ENCODE assay signal across 14 cellular contexts in genomic region chr14:39492267-39492666, GRCh38.
DNase-seq lines count a peak whose midpoint lies in the region; ATAC-seq and TF ChIP-seq lines count a peak whose summit lies in the region.
"Had no signal": no experiment of that assay in that cellular context is flagged by ENCODE, and none has a peak within 500 bp of the region (broad histone marks: within the 10 kb centered on the region; RNA-seq: fewer than 3 reads in every experiment).

No MANE protein-coding gene starts in this region.

- no peaks in the 10 kb centered on the region for H3K9me3 ChIP-seq in mesenchymal stem cell (ENCODE audit: control insufficient read depth, low read length)
- H3K9me3 ChIP-seq in gastrocnemius medialis, result no peaks in the 10 kb centered on the region
- H3K9me3 ChIP-seq: adrenal gland, thoracic aorta had no signal

- H3K23ac ChIP-seq in mesenchymal stem cell (ENCODE audit: low read length in 2 of 2), result no peak overlapping the region

- H2BK120ac ChIP-seq in mesenchymal stem cell (ENCODE audit: low read depth, low read length), result no peak overlapping the region

- peak overlapping the region; percentile 83 for H3K9ac ChIP-seq in mesenchymal stem cell (ENCODE audit: low read length)

- H3K14ac ChIP-seq in mesenchymal stem cell (ENCODE audit: low read length in 2 of 2), result no peak overlapping the region

- in situ Hi-C loops in gastrocnemius medialis (cut with MboI; ENCODE audit: low sequenced_read_pairs in 4 of 4), result no loop called here

- TF ChIP-seq POLR2A in gastrocnemius medialis (IDR thresholded peaks at IDR 0.05), result no peak

- no peak overlapping the region for H4K8ac ChIP-seq in mesenchymal stem cell (ENCODE audit: low read length)

- H3K36me3 ChIP-seq in mesenchymal stem cell (ENCODE audit: control insufficient read depth in 1 of 2, insufficient read depth in 2 of 2, low read depth in 1 of 2, low read length in 2 of 2) (no peaks in the 10 kb centered on the region), gastrocnemius medialis (no peaks in the 10 kb centered on the region)
- H3K36me3 ChIP-seq: adrenal gland, thoracic aorta had no signal

- no peak for ATAC-seq in GM19328 (IDR thresholded peaks at IDR 0.05; ENCODE audit: unreplicated experiment)
- no peak for ATAC-seq in gastrocnemius medialis

- H3K18ac ChIP-seq in mesenchymal stem cell (ENCODE audit: low read depth in 1 of 2, low read length in 2 of 2), result no peak overlapping the region

- H3K27me3 ChIP-seq in mesenchymal stem cell (ENCODE audit: control insufficient read depth in 1 of 2, insufficient read depth in 1 of 2, low read length in 2 of 2), result no peaks in the 10 kb centered on the region
- H3K27me3 ChIP-seq in gastrocnemius medialis, result no peaks in the 10 kb centered on the region
- H3K27me3 ChIP-seq: adrenal gland had no signal

- TF ChIP-seq CTCF in AG10803 (conservative IDR thresholded peaks at IDR 0.05; ENCODE audit: low read length) (no peak), cardiac fibroblast (IDR thresholded peaks at IDR 0.05; ENCODE audit: low read depth, low read length) (no peak), gastrocnemius medialis (IDR thresholded peaks at IDR 0.05 in 4 of 5, conservative IDR thresholded peaks at IDR 0.05 in 1 of 5) (no peak)

- H2AFZ ChIP-seq in mesenchymal stem cell (ENCODE audit: low read depth, low read length), result no peak overlapping the region

- H3K27ac ChIP-seq in mesenchymal stem cell (ENCODE audit: low read length, poor library complexity, severe bottlenecking) (peak overlapping the region; percentile 80), gastrocnemius medialis (no peak overlapping the region)
- H3K27ac ChIP-seq: adrenal gland had no signal

- H4K91ac ChIP-seq in mesenchymal stem cell (ENCODE audit: low read length), result no peak overlapping the region

- DNase-seq in AG10803 (ENCODE audit: low read depth) (peak; percentile 84), HT1080 (ENCODE audit: low read depth) (peak; percentile 78), cardiac fibroblast (ENCODE audit: low read depth in 2 of 2) (peak; percentile 80 to 90), mesenchymal stem cell (peak; percentile 74), gastrocnemius medialis (no peak), retina (no peak), NK-92 (lab: John Stamatoyannopoulos, UW; ENCODE audit: unreplicated experiment) (no peak)
- DNase-seq: activated CD4-positive, alpha-beta memory T cell treated with anti-CD3 and anti-CD28 coated beads, Interleukin-2, amount 10 ng/mL, durations not matched to agents 7 days and 5 days; adrenal gland; head of caudate nucleus; NCI-H1930; stimulated activated CD4-positive, alpha-beta T cell treated with anti-CD3 and anti-CD28 coated beads, Interleukin-4, amount 100 ng/mL, for 24 hours had no signal

- H2AK5ac ChIP-seq in mesenchymal stem cell (ENCODE audit: low read length, severe bottlenecking), result no peak overlapping the region

- intact Hi-C loops in gastrocnemius medialis (cut with DNase I; ENCODE audit: low total_unique reads), result no loop called here

- H2BK15ac ChIP-seq in mesenchymal stem cell (ENCODE audit: low read depth, poor library complexity, severe bottlenecking), result no peak overlapping the region

- WGBS in mesenchymal stem cell, result 42% methylated on average over 2 of the region's 2 CpGs

- H2BK12ac ChIP-seq in mesenchymal stem cell (ENCODE audit: low read length in 2 of 2), result no peak overlapping the region

- no peak overlapping the region for H3K4me2 ChIP-seq in mesenchymal stem cell (ENCODE audit: low read length, poor library complexity, severe bottlenecking)

- H2BK5ac ChIP-seq in mesenchymal stem cell (ENCODE audit: low read depth, low read length, poor library complexity, severe bottlenecking), result no peak overlapping the region

- H3K4me1 ChIP-seq in mesenchymal stem cell (ENCODE audit: control insufficient read depth, insufficient read depth, low read depth, low read length) (no peaks in the 10 kb centered on the region), gastrocnemius medialis (peaks cover 10 to 13% of the 10 kb centered on the region in 2 donors)

- H3K79me1 ChIP-seq in mesenchymal stem cell (replicated peaks; ENCODE audit: low read length, poor library complexity, severe bottlenecking), result no peaks in the 10 kb centered on the region

- no peak overlapping the region for H3K4ac ChIP-seq in mesenchymal stem cell (ENCODE audit: low read depth in 1 of 2, low read length in 2 of 2)

- H3K4me3 ChIP-seq in AG10803 (ENCODE audit: low read length), result no peak overlapping the region
- no peak overlapping the region for H3K4me3 ChIP-seq in cardiac fibroblast (replicated peaks in 1 of 2; ENCODE audit: low read depth in 2 of 2, low read length in 2 of 2)
- H3K4me3 ChIP-seq in mesenchymal stem cell (ENCODE audit: insufficient read depth in 1 of 2, low read depth in 1 of 2, low read length in 2 of 2), result no peak overlapping the region
- no peak overlapping the region for H3K4me3 ChIP-seq in gastrocnemius medialis
- H3K4me3 ChIP-seq: adrenal gland had no signal

Comparison
In these comparisons a context has a peak if more than half of its experiments do, and no peak if none do; other contexts are left out.
1. DNase-seq: peak in AG10803 (single experiment), HT1080 (single experiment), cardiac fibroblast (2 of 2) and mesenchymal stem cell (single experiment); none in gastrocnemius medialis (0 of 2), retina (single experiment) and NK-92 (single experiment).